In the genomic region with DNA sequence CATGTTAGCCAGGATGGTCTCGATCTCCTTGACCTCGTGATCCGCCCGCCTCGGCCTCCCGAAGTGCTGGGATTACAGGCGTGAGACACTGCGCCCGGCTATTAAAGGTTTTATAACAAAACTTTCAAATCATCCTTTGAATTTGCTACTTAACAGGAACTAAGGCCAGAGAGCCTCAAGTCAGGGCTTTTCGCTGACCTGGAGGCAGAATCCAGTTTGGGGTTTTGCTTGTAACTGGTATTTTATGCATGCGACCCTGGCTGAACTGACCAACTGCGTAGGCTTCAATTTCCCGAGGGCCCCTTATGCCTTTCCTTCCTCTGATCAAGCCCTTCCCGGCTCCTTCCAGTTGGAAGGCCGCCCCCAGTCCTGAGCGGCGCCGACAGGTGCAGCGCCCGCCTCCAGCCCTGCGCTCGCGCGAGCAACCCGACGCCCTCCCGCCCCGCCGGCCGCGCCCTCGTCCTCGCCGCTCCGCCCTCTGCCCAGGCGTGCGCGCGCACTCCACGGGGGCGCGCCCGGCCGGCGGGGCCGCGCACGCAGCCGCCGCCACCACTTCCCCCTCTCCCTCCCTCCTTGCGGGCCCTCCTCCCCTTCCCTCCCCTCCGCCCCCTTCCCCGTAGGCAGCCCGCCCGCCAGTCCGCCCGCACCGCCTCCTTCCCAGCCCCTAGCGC, we compare ENCODE assay signal across 8 cellular contexts. TPM values are rescaled to one million over a fixed set of nuclear protein-coding genes. Genes with fewer than 3 reads are reported as not detected.
DNase-seq lines count a peak whose midpoint lies in the region; ATAC-seq and TF ChIP-seq lines count a peak whose summit lies in the region.
"Not testable (repeated sequence)": the region's sequence is repeated elsewhere in the genome, so short reads cannot be mapped to it uniquely, and the experiment has no call there.

A gene with protein sequence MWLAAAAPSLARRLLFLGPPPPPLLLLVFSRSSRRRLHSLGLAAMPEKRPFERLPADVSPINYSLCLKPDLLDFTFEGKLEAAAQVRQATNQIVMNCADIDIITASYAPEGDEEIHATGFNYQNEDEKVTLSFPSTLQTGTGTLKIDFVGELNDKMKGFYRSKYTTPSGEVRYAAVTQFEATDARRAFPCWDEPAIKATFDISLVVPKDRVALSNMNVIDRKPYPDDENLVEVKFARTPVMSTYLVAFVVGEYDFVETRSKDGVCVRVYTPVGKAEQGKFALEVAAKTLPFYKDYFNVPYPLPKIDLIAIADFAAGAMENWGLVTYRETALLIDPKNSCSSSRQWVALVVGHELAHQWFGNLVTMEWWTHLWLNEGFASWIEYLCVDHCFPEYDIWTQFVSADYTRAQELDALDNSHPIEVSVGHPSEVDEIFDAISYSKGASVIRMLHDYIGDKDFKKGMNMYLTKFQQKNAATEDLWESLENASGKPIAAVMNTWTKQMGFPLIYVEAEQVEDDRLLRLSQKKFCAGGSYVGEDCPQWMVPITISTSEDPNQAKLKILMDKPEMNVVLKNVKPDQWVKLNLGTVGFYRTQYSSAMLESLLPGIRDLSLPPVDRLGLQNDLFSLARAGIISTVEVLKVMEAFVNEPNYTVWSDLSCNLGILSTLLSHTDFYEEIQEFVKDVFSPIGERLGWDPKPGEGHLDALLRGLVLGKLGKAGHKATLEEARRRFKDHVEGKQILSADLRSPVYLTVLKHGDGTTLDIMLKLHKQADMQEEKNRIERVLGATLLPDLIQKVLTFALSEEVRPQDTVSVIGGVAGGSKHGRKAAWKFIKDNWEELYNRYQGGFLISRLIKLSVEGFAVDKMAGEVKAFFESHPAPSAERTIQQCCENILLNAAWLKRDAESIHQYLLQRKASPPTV (plus strand): TSS at position 552 of the 671 bp plus-strand sequence. CDS start 193 bp downstream, outside the sequence.

- H3K4me3 ChIP-seq in GM23338, result peak within 1 kb of the TSS; percentile 69
- peak within 1 kb of the TSS; percentile 71 for H3K4me3 ChIP-seq in LNCaP clone FGC (ENCODE audit: low read depth, low read length)

- H3K36me3 Mint-ChIP-seq in GM23338 (ENCODE audit: low read depth), result not testable (repeated sequence)
- H3K36me3 Mint-ChIP-seq in activated T-helper 17 cell treated with anti-CD3 and anti-CD28 coated beads, Interleukin-2, amount 50 U/mL, for 72 hours (ENCODE audit: low read depth), result peaks cover 30% of the 10 kb centered on the region

- not testable (repeated sequence) for H3F3A ChIP-seq in GM23338 (replicated peaks; ENCODE audit: low read depth)

- not testable (repeated sequence) for H3K27me3 Mint-ChIP-seq in GM23338 (ENCODE audit: insufficient read depth, low read depth, poor library complexity); activated T-helper 17 cell treated with anti-CD3 and anti-CD28 coated beads, Interleukin-2, amount 50 U/mL, for 72 hours

- not testable (repeated sequence) for TF ChIP-seq CTCF in GM23338 (conservative IDR thresholded peaks at IDR 0.05; ENCODE audit: low read depth in 2 of 2); LNCaP clone FGC (IDR thresholded peaks at IDR 0.05; ENCODE audit: control insufficient read depth, extremely low read depth, insufficient read depth); RWPE1 (conservative IDR thresholded peaks at IDR 0.05; ENCODE audit: low read depth)

- peak; percentile 74 for ATAC-seq in GM23338
- ATAC-seq in activated T-helper 17 cell treated with anti-CD3 and anti-CD28 coated beads, Interleukin-2, amount 50 U/mL, for 72 hours (replicated peaks), result peak; percentile 84

- not testable (repeated sequence) for H3K9me2 ChIP-seq in GM23338 (ENCODE audit: insufficient read depth)

- H3K9me3 Mint-ChIP-seq in GM23338; activated T-helper 17 cell treated with anti-CD3 and anti-CD28 coated beads, Interleukin-2, amount 50 U/mL, for 72 hours: not testable (repeated sequence)

- H3K4me1 ChIP-seq in GM23338 (ENCODE audit: insufficient read depth), result not testable (repeated sequence)

- POLR2A ChIA-PET in RWPE1 (lab: Yijun Ruan, JAX; ENCODE audit: low non-redundant PET), result not testable (repeated sequence)

- peak within 1 kb of the TSS; percentile 98 for H3K27ac Mint-ChIP-seq in GM23338
- H3K27ac Mint-ChIP-seq in activated T-helper 17 cell treated with anti-CD3 and anti-CD28 coated beads, Interleukin-2, amount 50 U/mL, for 72 hours, result peak within 1 kb of the TSS; percentile 89

- H3K4me1 Mint-ChIP-seq in GM23338; activated T-helper 17 cell treated with anti-CD3 and anti-CD28 coated beads, Interleukin-2, amount 50 U/mL, for 72 hours: not testable (repeated sequence)

- not testable (repeated sequence) for H3K27me3 ChIP-seq in GM23338 (ENCODE audit: insufficient read depth)

- peak; percentile 81 for DNase-seq in DMS153 treated with DMSO at 0.1 percent for 48 hours (lab: John Stamatoyannopoulos, UW; ENCODE audit: unreplicated experiment)
- peak; percentile 78 for DNase-seq in GM23338 (ENCODE audit: low spot score)
- peak; percentile 19 for DNase-seq in LNCaP clone FGC (ENCODE audit: low read depth)
- peak; percentile 67 for DNase-seq in RWPE1 (ENCODE audit: low spot score)
- DNase-seq in fibroblast of gingiva (ENCODE audit: low read depth), result peak; percentile 87
- peak; percentile 87 for DNase-seq in myocyte (ENCODE audit: low read depth)
- DNase-seq in stimulated activated CD8-positive, alpha-beta memory T cell treated with anti-CD3 and anti-CD28 coated beads, Interleukin-7, amount 100 ng/mL, for 1 hour (ENCODE audit: low read depth in 2 of 2), result peak; percentile 76 to 77

- peak within 1 kb of the TSS; percentile 98 for H3K4me3 Mint-ChIP-seq in GM23338
- H3K4me3 Mint-ChIP-seq in activated T-helper 17 cell treated with anti-CD3 and anti-CD28 coated beads, Interleukin-2, amount 50 U/mL, for 72 hours, result peak within 1 kb of the TSS; percentile 90

- peak within 1 kb of the TSS; percentile 94; the same call in 1 of the 2 replicates for H2AFZ ChIP-seq in GM23338

- not testable (repeated sequence) for H3K36me3 ChIP-seq in GM23338 (ENCODE audit: insufficient read depth)

- H4K20me1 ChIP-seq in GM23338 (replicated peaks; ENCODE audit: insufficient read depth), result not testable (repeated sequence)

- CTCF ChIA-PET in RWPE1 (lab: Yijun Ruan, JAX), result not testable (repeated sequence)

- peak within 1 kb of the TSS; percentile 77 for H3K4me2 ChIP-seq in GM23338

- peaks cover 34% of the 10 kb centered on the region for H3K79me2 ChIP-seq in GM23338 (replicated peaks; ENCODE audit: insufficient read depth)

- H3K27ac ChIP-seq in GM23338 (ENCODE audit: low read depth) (peak within 1 kb of the TSS; percentile 91; the same call in 1 of the 2 replicates), RWPE1 (peak within 1 kb of the TSS; percentile 90)

RNA-seq across cellular contexts. Expression of the gene that starts here (rescaled TPM):
- total RNA-seq in GM23338 (2014; rRNA removed; shearing (Covaris generic)), result 85.2 and 91.5 TPM in 2 replicates
- 113 and 123 TPM in 2 replicates for polyA plus RNA-seq in GM23338 (2016; fragmentation: Nextera tagmentation; extraction: Ambion mirVana)
- 100 to 1,000 TPM; 105 to 289 TPM for total RNA-seq in activated T-helper 17 cell treated with anti-CD3 and anti-CD28 coated beads, Interleukin-2, amount 50 U/mL, for 72 hours
- 152 and 170 TPM in 2 replicates for total RNA-seq in myocyte
- 109 TPM for polyA plus RNA-seq in myocyte (2012)

Comparison
In these comparisons a context has a peak if more than half of its experiments do, and no peak if none do; other contexts are left out.
1. Peak in every context shown above with its lines: DNase-seq, ATAC-seq, H3K4me3 ChIP-seq and H3K27ac ChIP-seq.
2. DNase-seq: peak in every context shown above with its lines; median percentile 87 in fibroblast of gingiva; 87 in myocyte; 81 in DMS153 treated with DMSO at 0.1 percent for 48 hours; 78 in GM23338; 76 in stimulated activated CD8-positive, alpha-beta memory T cell treated with anti-CD3 and anti-CD28 coated beads, Interleukin-7, amount 100 ng/mL, for 1 hour; 67 in RWPE1; 19 in LNCaP clone FGC.